ENCODE assay signal across 8 cellular contexts in the genomic region with DNA sequence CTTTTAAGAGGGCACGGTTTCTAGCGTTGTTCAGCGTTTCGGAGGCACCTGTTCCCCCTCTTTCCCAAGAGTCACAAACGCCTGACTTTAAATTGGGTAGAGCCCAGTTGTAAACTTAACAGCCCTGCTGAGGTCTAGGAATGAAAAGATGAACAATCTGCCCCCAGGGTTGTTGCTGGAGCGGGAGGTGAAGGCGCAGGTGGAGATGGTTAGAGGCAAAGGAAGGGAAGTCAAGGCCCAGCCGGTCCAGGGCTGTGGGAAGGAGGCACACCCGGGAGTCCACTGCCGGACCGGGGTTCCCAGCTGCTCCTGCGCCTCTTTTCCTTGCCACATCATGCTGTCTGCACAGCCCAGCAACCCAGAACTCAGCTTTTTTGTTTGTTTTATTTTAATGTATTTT. TPM values are rescaled to one million over a fixed set of nuclear protein-coding genes. Genes with fewer than 3 reads are reported as not detected.
DNase-seq lines count a peak whose midpoint lies in the region; TF ChIP-seq lines count a peak whose summit lies in the region.

No MANE protein-coding gene starts in this region.

- peaks cover 2% of the 10 kb centered on the region for H3K36me3 Mint-ChIP-seq in IgD-negative memory B cell

- H3K27me3 Mint-ChIP-seq in IgD-negative memory B cell, result peaks cover 3% of the 10 kb centered on the region

- DNase-seq in 8988T (peak; percentile 28), coronary artery (ENCODE audit: low spot score) (no peak), putamen (ENCODE audit: low spot score) (no peak), middle frontal gyrus (ENCODE audit: extremely low spot score, low spot score) (no peak), Ammon's horn (ENCODE audit: low spot score) (no peak), GDM1 (lab: John Stamatoyannopoulos, UW) (no peak)

- peak overlapping the region; percentile 82 to 96 (median 90) for H3K4me3 Mint-ChIP-seq in IgD-negative memory B cell

- H3K36me3 ChIP-seq in mucosa of stomach (ENCODE audit: control insufficient read depth, insufficient read depth, low read length), result no peaks in the 10 kb centered on the region

- H3K4me3 ChIP-seq in coronary artery, result peak overlapping the region; percentile 90
- H3K4me3 ChIP-seq in mucosa of stomach (ENCODE audit: low read length), result peak overlapping the region; percentile 81

- H3K27ac ChIP-seq in coronary artery, result peak overlapping the region; percentile 54 to 73

- TF ChIP-seq CTCF in coronary artery (IDR thresholded peaks at IDR 0.05), result no peak

- H3K4me1 Mint-ChIP-seq in IgD-negative memory B cell, result peaks cover 9 to 14% (median 11%) of the 10 kb centered on the region in 3 donors

- H3K9ac ChIP-seq in mucosa of stomach (ENCODE audit: low read length), result peak overlapping the region; percentile 71

- H3K27me3 ChIP-seq in mucosa of stomach (ENCODE audit: control insufficient read depth, insufficient read depth, low read length), result no peaks in the 10 kb centered on the region

- H3K9me3 Mint-ChIP-seq in IgD-negative memory B cell, result no peaks in the 10 kb centered on the region

- H3K9me3 ChIP-seq in mucosa of stomach (ENCODE audit: control insufficient read depth, low read length), result no peaks in the 10 kb centered on the region

- H3K27ac Mint-ChIP-seq in IgD-negative memory B cell, result no peak overlapping the region

- peaks cover 23% of the 10 kb centered on the region for H3K4me1 ChIP-seq in mucosa of stomach (ENCODE audit: control insufficient read depth, insufficient read depth, low read length)

RNA-seq across cellular contexts. Expression of gene PRXL2A, which starts 0.8 kb away (rescaled TPM):
- polyA plus RNA-seq in IgD-negative memory B cell, result 13.2 TPM

RNA-seq across cellular contexts. Expression of gene TSPAN14, which starts 45.0 kb away (rescaled TPM):
- polyA plus RNA-seq in IgD-negative memory B cell, result 45.0 TPM

RNA-seq across cellular contexts. Expression of gene DYDC2, which starts 52.5 kb away (rescaled TPM):
- not detected for polyA plus RNA-seq in IgD-negative memory B cell

RNA-seq across cellular contexts. Expression of gene DYDC1, which starts 52.6 kb away (rescaled TPM):
- not detected for polyA plus RNA-seq in IgD-negative memory B cell
